Comparison of ENCODE assay signal across 9 cellular contexts in genomic region chr5:10421841-10422691, GRCh38. TPM values are rescaled to one million over a fixed set of nuclear protein-coding genes. Genes with fewer than 3 reads are reported as not detected.
A peak's percentile ranks its signal among the peaks of the same experiment; 100 is the strongest.
DNase-seq lines count a peak whose midpoint lies in the region; ATAC-seq and TF ChIP-seq lines count a peak whose summit lies in the region.
"Had no signal": no experiment of that assay in that cellular context is flagged by ENCODE, and none has a peak within 500 bp of the region (broad histone marks: within the 10 kb centered on the region; RNA-seq: fewer than 3 reads in every experiment).

No MANE protein-coding gene starts in this region.

- no peaks in the 10 kb centered on the region for H3K9me3 Mint-ChIP-seq in stimulated activated naive CD8-positive, alpha-beta T cell treated with anti-CD3 and anti-CD28 coated beads, Interleukin-15, Interleukin-2, amounts not matched to agents 100 ng/mL and 50 ng/mL, for 24 hours
- H3K9me3 Mint-ChIP-seq in stimulated activated naive CD8-positive, alpha-beta T cell treated with anti-CD3 and anti-CD28 coated beads, Interleukin-15, amount 100 ng/mL, for 72 hours: no peaks in the 10 kb centered on the region
- H3K9me3 Mint-ChIP-seq in activated CD4-positive, alpha-beta memory T cell treated with anti-CD3 and anti-CD28 coated beads, Interleukin-2, amount 10 ng/mL, durations not matched to agents 7 days and 5 days: no peaks in the 10 kb centered on the region

- peaks cover 14% of the 10 kb centered on the region for H3K4me1 ChIP-seq in upper lobe of right lung

- peak overlapping the region; percentile 42 for H3K27ac Mint-ChIP-seq in stimulated activated naive CD8-positive, alpha-beta T cell treated with anti-CD3 and anti-CD28 coated beads, Interleukin-15, Interleukin-2, amounts not matched to agents 100 ng/mL and 50 ng/mL, for 24 hours
- H3K27ac Mint-ChIP-seq in stimulated activated naive CD8-positive, alpha-beta T cell treated with anti-CD3 and anti-CD28 coated beads, Interleukin-15, amount 100 ng/mL, for 72 hours: peak overlapping the region in 1 of 2 donors; percentile 44
- peak overlapping the region; percentile 10 for H3K27ac Mint-ChIP-seq in activated CD4-positive, alpha-beta memory T cell treated with anti-CD3 and anti-CD28 coated beads, Interleukin-2, amount 10 ng/mL, durations not matched to agents 7 days and 5 days

- H3K4me1 Mint-ChIP-seq in stimulated activated naive CD8-positive, alpha-beta T cell treated with anti-CD3 and anti-CD28 coated beads, Interleukin-15, Interleukin-2, amounts not matched to agents 100 ng/mL and 50 ng/mL, for 24 hours (ENCODE audit: low read depth): peaks cover 42% of the 10 kb centered on the region
- peaks cover 44% of the 10 kb centered on the region for H3K4me1 Mint-ChIP-seq in stimulated activated naive CD8-positive, alpha-beta T cell treated with anti-CD3 and anti-CD28 coated beads, Interleukin-15, amount 100 ng/mL, for 72 hours
- H3K4me1 Mint-ChIP-seq in activated CD4-positive, alpha-beta memory T cell treated with anti-CD3 and anti-CD28 coated beads, Interleukin-2, amount 10 ng/mL, durations not matched to agents 7 days and 5 days: peaks cover 39% of the 10 kb centered on the region

- peaks cover 84% of the 10 kb centered on the region for H3K36me3 Mint-ChIP-seq in stimulated activated naive CD8-positive, alpha-beta T cell treated with anti-CD3 and anti-CD28 coated beads, Interleukin-15, Interleukin-2, amounts not matched to agents 100 ng/mL and 50 ng/mL, for 24 hours (ENCODE audit: low read depth)
- H3K36me3 Mint-ChIP-seq in activated CD4-positive, alpha-beta memory T cell treated with anti-CD3 and anti-CD28 coated beads, Interleukin-2, amount 10 ng/mL, durations not matched to agents 7 days and 5 days (ENCODE audit: low read depth): peaks cover 76% of the 10 kb centered on the region

- H3K4me3 ChIP-seq in upper lobe of right lung: no peak overlapping the region

- no peak for TF ChIP-seq CTCF in upper lobe of right lung (IDR thresholded peaks at IDR 0.05)

- intact Hi-C loops in upper lobe of right lung (cut with DNase I): loop anchor here (10.0 kb wide), 1 partner anchor 137 kb away; no protein-coding TSS in a partner anchor

- peak overlapping the region; percentile 37 for H3K27ac ChIP-seq in upper lobe of right lung

- POLR2A ChIA-PET in activated CD4-positive, alpha-beta memory T cell treated with anti-CD3 and anti-CD28 coated beads, Interleukin-2, amount 10 ng/mL, durations not matched to agents 7 days and 5 days (lab: Charles Lee): interaction anchor here (1.0 to 1.7 kb wide), 4 partner anchors 23 to 173 kb away, joined by 3 to 4 read pairs (median 3); partner anchors contain the start of genes ATPSCKMT and CCT5

- H3K4me3 Mint-ChIP-seq in stimulated activated naive CD8-positive, alpha-beta T cell treated with anti-CD3 and anti-CD28 coated beads, Interleukin-15, Interleukin-2, amounts not matched to agents 100 ng/mL and 50 ng/mL, for 24 hours: no peak overlapping the region
- H3K4me3 Mint-ChIP-seq in stimulated activated naive CD8-positive, alpha-beta T cell treated with anti-CD3 and anti-CD28 coated beads, Interleukin-15, amount 100 ng/mL, for 72 hours: peak overlapping the region in 1 of 2 donors; percentile 1
- H3K4me3 Mint-ChIP-seq in activated CD4-positive, alpha-beta memory T cell treated with anti-CD3 and anti-CD28 coated beads, Interleukin-2, amount 10 ng/mL, durations not matched to agents 7 days and 5 days: no peak overlapping the region

- DNase-seq in stimulated activated naive CD8-positive, alpha-beta T cell treated with anti-CD3 and anti-CD28 coated beads, Interleukin-15, amount 100 ng/mL, for 72 hours: no peak
- DNase-seq in activated CD4-positive, alpha-beta memory T cell treated with anti-CD3 and anti-CD28 coated beads, Interleukin-2, amount 10 ng/mL, durations not matched to agents 7 days and 5 days: peak; percentile 34
- DNase-seq in left kidney (ENCODE audit: low read depth, low spot score) (peak; percentile 3), upper lobe of right lung (no peak), mucosa of gallbladder (ENCODE audit: low spot score) (no peak), NCI-H524 (lab: John Stamatoyannopoulos, UW) (no peak)
- DNase-seq: amniotic stem cell had no signal

- CTCF ChIA-PET in activated CD4-positive, alpha-beta memory T cell treated with anti-CD3 and anti-CD28 coated beads, Interleukin-2, amount 10 ng/mL, durations not matched to agents 7 days and 5 days (lab: Charles Lee): interaction anchor here (1.0 to 4.2 kb wide), 5 partner anchors 9 to 206 kb away, joined by 4 to 41 read pairs (median 8); partner anchors contain the start of gene ROPN1L

- H3K36me3 ChIP-seq in upper lobe of right lung: peaks cover 91% of the 10 kb centered on the region

- no peak for ATAC-seq in stimulated activated naive CD8-positive, alpha-beta T cell treated with anti-CD3 and anti-CD28 coated beads, Interleukin-15, amount 100 ng/mL, for 72 hours
- ATAC-seq in upper lobe of right lung (peak; percentile 76), HG03439 (IDR thresholded peaks at IDR 0.05; ENCODE audit: unreplicated experiment) (no peak)

- no peaks in the 10 kb centered on the region for H3K9me3 ChIP-seq in upper lobe of right lung

- H3K27me3 Mint-ChIP-seq in stimulated activated naive CD8-positive, alpha-beta T cell treated with anti-CD3 and anti-CD28 coated beads, Interleukin-15, Interleukin-2, amounts not matched to agents 100 ng/mL and 50 ng/mL, for 24 hours: no peaks in the 10 kb centered on the region
- no peaks in the 10 kb centered on the region for H3K27me3 Mint-ChIP-seq in stimulated activated naive CD8-positive, alpha-beta T cell treated with anti-CD3 and anti-CD28 coated beads, Interleukin-15, amount 100 ng/mL, for 72 hours
- no peaks in the 10 kb centered on the region for H3K27me3 Mint-ChIP-seq in activated CD4-positive, alpha-beta memory T cell treated with anti-CD3 and anti-CD28 coated beads, Interleukin-2, amount 10 ng/mL, durations not matched to agents 7 days and 5 days

- H3K27me3 ChIP-seq in upper lobe of right lung: no peaks in the 10 kb centered on the region

RNA-seq across cellular contexts. Expression of gene ROPN1L, which starts 19.6 kb away (rescaled TPM):
- total RNA-seq in activated CD4-positive, alpha-beta memory T cell treated with anti-CD3 and anti-CD28 coated beads, Interleukin-2, amount 10 ng/mL, durations not matched to agents 7 days and 5 days: 1 to 10 TPM; 5.5 to 7.5 TPM
- total RNA-seq in upper lobe of right lung: 1.9 TPM
- 0.26 TPM for total RNA-seq in mucosa of gallbladder

Comparison
In these comparisons a context has a peak if more than half of its experiments do, and no peak if none do; other contexts are left out.
1. DNase-seq: peak in activated CD4-positive, alpha-beta memory T cell treated with anti-CD3 and anti-CD28 coated beads, Interleukin-2, amount 10 ng/mL, durations not matched to agents 7 days and 5 days (single experiment) and left kidney (single experiment); none in stimulated activated naive CD8-positive, alpha-beta T cell treated with anti-CD3 and anti-CD28 coated beads, Interleukin-15, amount 100 ng/mL, for 72 hours (0 of 2), upper lobe of right lung (single experiment), mucosa of gallbladder (single experiment) and NCI-H524 (0 of 2).